Comparison of ENCODE assay signal across 1 cellular context in genomic region chr1:83499998-83500397, GRCh38.
TF ChIP-seq lines count a peak whose summit lies in the region.

No MANE protein-coding gene starts in this region.

TF ChIP-seq in GM23338, 12 proteins besides CTCF, POLR2A, EP300 and RAD21 (continued from another document):
- TF ChIP-seq REST (IDR thresholded peaks at IDR 0.05; ENCODE audit: unreplicated experiment): no peak
- TF ChIP-seq EZH2 (IDR thresholded peaks at IDR 0.05; ENCODE audit: low read depth, unreplicated experiment): no peak
- TF ChIP-seq STAT1 (IDR thresholded peaks at IDR 0.05; ENCODE audit: unreplicated experiment): no peak
- TF ChIP-seq ZNF114 (CRISPR knock-in tag; IDR thresholded peaks at IDR 0.05): no peak
- TF ChIP-seq JUNB (IDR thresholded peaks at IDR 0.05; ENCODE audit: unreplicated experiment): no peak
- no peak for TF ChIP-seq ZNF331 (CRISPR knock-in tag; IDR thresholded peaks at IDR 0.05; ENCODE audit: low read depth)
